1 cellular context compared by ENCODE assay signal in genomic region chr6:110746680-110747079, GRCh38.
TF ChIP-seq lines count a peak whose summit lies in the region.

No MANE protein-coding gene starts in this region.

TF ChIP-seq in HepG2, 621 proteins besides CTCF, POLR2A, EP300 and RAD21 (continued from another document and continues in another):
- TF ChIP-seq ZBTB46 (CRISPR knock-in tag; IDR thresholded peaks at IDR 0.05; ENCODE audit: borderline replicate concordance) = no peak
- TF ChIP-seq NFKBIZ (CRISPR knock-in tag; IDR thresholded peaks at IDR 0.05) = no peak
- peak; percentile 63; the same call in 1 of the 2 replicates for TF ChIP-seq CHD4 (IDR thresholded peaks at IDR 0.05; ENCODE audit: borderline replicate concordance, low read length)
- no peak for TF ChIP-seq CBX1 (IDR thresholded peaks at IDR 0.05; ENCODE audit: low read depth)
- TF ChIP-seq ZSCAN20 (CRISPR knock-in tag; IDR thresholded peaks at IDR 0.05; ENCODE audit: borderline replicate concordance) = peak; percentile 99
- TF ChIP-seq ZBTB44 (CRISPR knock-in tag; IDR thresholded peaks at IDR 0.05) = no peak
- TF ChIP-seq SMARCE1 (IDR thresholded peaks at IDR 0.05; ENCODE audit: borderline replicate concordance) = no peak
- TF ChIP-seq ZBTB39 (CRISPR knock-in tag; IDR thresholded peaks at IDR 0.05) = no peak
- TF ChIP-seq MEIS2 (CRISPR knock-in tag; IDR thresholded peaks at IDR 0.05) = no peak
- TF ChIP-seq ZNF644 (CRISPR knock-in tag; IDR thresholded peaks at IDR 0.05; ENCODE audit: low read depth) = peak; percentile 88
- TF ChIP-seq ZNF451 (CRISPR knock-in tag; IDR thresholded peaks at IDR 0.05) = no peak
- TF ChIP-seq CEBPZ (IDR thresholded peaks at IDR 0.05; ENCODE audit: low read length) = no peak
- TF ChIP-seq LCORL (IDR thresholded peaks at IDR 0.05) = no peak
- no peak for TF ChIP-seq LCORL (CRISPR knock-in tag; IDR thresholded peaks at IDR 0.05)
- TF ChIP-seq RORA (CRISPR knock-in tag; IDR thresholded peaks at IDR 0.05) = no peak
- TF ChIP-seq KLF15 (CRISPR knock-in tag; IDR thresholded peaks at IDR 0.05; ENCODE audit: borderline replicate concordance) = no peak
- TF ChIP-seq ZNF841 (CRISPR knock-in tag; IDR thresholded peaks at IDR 0.05; ENCODE audit: borderline replicate concordance) = no peak
- TF ChIP-seq ZNF552 (CRISPR knock-in tag; IDR thresholded peaks at IDR 0.05; ENCODE audit: borderline replicate concordance) = no peak
- no peak for TF ChIP-seq CREB3 (CRISPR knock-in tag; IDR thresholded peaks at IDR 0.05)
- TF ChIP-seq RARA (CRISPR knock-in tag; IDR thresholded peaks at IDR 0.05) = no peak
- TF ChIP-seq ZNF878 (CRISPR knock-in tag; IDR thresholded peaks at IDR 0.05) = no peak
- 0 out of 2 replicates have a peak, but pooled peaks have one; percentile 25 for TF ChIP-seq ZBTB43 (CRISPR knock-in tag; conservative IDR thresholded peaks at IDR 0.05)
- no peak for TF ChIP-seq ZNF382 (CRISPR knock-in tag; IDR thresholded peaks at IDR 0.05; ENCODE audit: borderline replicate concordance)
- no peak for TF ChIP-seq TFAP4 (IDR thresholded peaks at IDR 0.05; ENCODE audit: borderline replicate concordance, low read depth)
- no peak for TF ChIP-seq ZNF616 (CRISPR knock-in tag; IDR thresholded peaks at IDR 0.05; ENCODE audit: low read depth)
- TF ChIP-seq HMG20B (CRISPR knock-in tag; conservative IDR thresholded peaks at IDR 0.05) = no peak
- TF ChIP-seq RNF219 (CRISPR knock-in tag; IDR thresholded peaks at IDR 0.05) = no peak
- TF ChIP-seq YEATS2 (CRISPR knock-in tag; IDR thresholded peaks at IDR 0.05; ENCODE audit: borderline replicate concordance) = no peak
- no peak for TF ChIP-seq ZNF569 (CRISPR knock-in tag; IDR thresholded peaks at IDR 0.05; ENCODE audit: borderline replicate concordance)
- no peak for TF ChIP-seq KDM2A (CRISPR knock-in tag; IDR thresholded peaks at IDR 0.05; ENCODE audit: borderline replicate concordance, low read depth)
- no peak for TF ChIP-seq NR2F1 (CRISPR knock-in tag; IDR thresholded peaks at IDR 0.05)
- no peak for TF ChIP-seq GTF2F1 (IDR thresholded peaks at IDR 0.05; ENCODE audit: low read length)
- no peak for TF ChIP-seq ZNF543 (CRISPR knock-in tag; IDR thresholded peaks at IDR 0.05)
- no peak for TF ChIP-seq KAT7 (CRISPR knock-in tag; IDR thresholded peaks at IDR 0.05; ENCODE audit: borderline replicate concordance)
- no peak for TF ChIP-seq ZNF589 (CRISPR knock-in tag; conservative IDR thresholded peaks at IDR 0.05)
- no peak for TF ChIP-seq SP2 (CRISPR knock-in tag; IDR thresholded peaks at IDR 0.05)
- TF ChIP-seq ZNF674 (CRISPR knock-in tag; IDR thresholded peaks at IDR 0.05; ENCODE audit: low read depth) = no peak
- no peak for TF ChIP-seq CENPX (CRISPR knock-in tag; IDR thresholded peaks at IDR 0.05)
- no peak for TF ChIP-seq ZNF34 (CRISPR knock-in tag; IDR thresholded peaks at IDR 0.05; ENCODE audit: borderline replicate concordance)
- TF ChIP-seq ZNF549 (CRISPR knock-in tag; IDR thresholded peaks at IDR 0.05) = no peak
- no peak for TF ChIP-seq ETS1 (CRISPR knock-in tag; IDR thresholded peaks at IDR 0.05)
- peak; percentile 71; the same call in 1 of the 2 replicates for TF ChIP-seq ZNF292 (CRISPR knock-in tag; IDR thresholded peaks at IDR 0.05; ENCODE audit: borderline replicate concordance, low read depth)
- peak; percentile 79 for TF ChIP-seq ZNF792 (CRISPR knock-in tag; IDR thresholded peaks at IDR 0.05)
- TF ChIP-seq BCL3 (CRISPR knock-in tag; IDR thresholded peaks at IDR 0.05) = no peak
- no peak for TF ChIP-seq ZNF10 (CRISPR knock-in tag; IDR thresholded peaks at IDR 0.05; ENCODE audit: borderline replicate concordance, low read depth)
- no peak for TF ChIP-seq MBD4 (IDR thresholded peaks at IDR 0.05; ENCODE audit: borderline replicate concordance, low read length)
- no peak for TF ChIP-seq ZNF460 (CRISPR knock-in tag; IDR thresholded peaks at IDR 0.05; ENCODE audit: borderline replicate concordance)
- no peak for TF ChIP-seq ZNF44 (CRISPR knock-in tag; IDR thresholded peaks at IDR 0.05)
- TF ChIP-seq TCF7L2 (IDR thresholded peaks at IDR 0.05; ENCODE audit: low read depth, low read length) = no peak
- TF ChIP-seq NR2F2 (IDR thresholded peaks at IDR 0.05; ENCODE audit: borderline replicate concordance, low read depth) = peak; percentile 20; the same call in 1 of the 2 replicates
